In genomic region chr11:109697140-109697843, GRCh38 we compare ENCODE assay signal across 8 cellular contexts.
DNase-seq lines count a peak whose midpoint lies in the region; ATAC-seq and TF ChIP-seq lines count a peak whose summit lies in the region.

No MANE protein-coding gene starts in this region.

- peak; percentile 60 for ATAC-seq in activated CD4-positive, alpha-beta T cell treated with anti-CD3 and anti-CD28 coated beads for 36 hours
- ATAC-seq in foreskin keratinocyte: peak; percentile 45
- ATAC-seq in HG02610 (IDR thresholded peaks at IDR 0.05; ENCODE audit: unreplicated experiment): no peak

- CTCF ChIA-PET in activated CD4-positive, alpha-beta T cell treated with anti-CD3 and anti-CD28 coated beads for 36 hours (lab: Charles Lee): interaction anchor here (0.5 to 1.1 kb wide), 3 partner anchors 35 to 1108 kb away, joined by 3 read pairs; no protein-coding TSS in a partner anchor

- no peaks in the 10 kb centered on the region for H3K4me1 Mint-ChIP-seq in activated CD4-positive, alpha-beta T cell treated with anti-CD3 and anti-CD28 coated beads for 36 hours

- H3K36me3 ChIP-seq in HAP-1 (replicated peaks): no peaks in the 10 kb centered on the region
- H3K36me3 ChIP-seq in spleen: no peaks in the 10 kb centered on the region

- H3K27me3 ChIP-seq in HAP-1 (ENCODE audit: low read depth): peaks cover 2% of the 10 kb centered on the region; the same call in 1 of the 2 replicates
- no peaks in the 10 kb centered on the region for H3K27me3 ChIP-seq in foreskin keratinocyte
- H3K27me3 ChIP-seq in spleen (replicated peaks in 1 of 7): no peaks in the 10 kb centered on the region

- in situ Hi-C loops in HAP-1 (cut with MboI; ENCODE audit: low sequenced_read_pairs): loop anchor here (25.0 kb wide), 1 partner anchor 1010 kb away; no protein-coding TSS in a partner anchor
- in situ Hi-C loops in SK-MEL-5 (cut with HindIII; ENCODE audit: low pct_unique_long_range_greater_than_20kb, low sequenced_read_pairs): no loop called here

- H3K9me3 ChIP-seq in HAP-1 (no peaks in the 10 kb centered on the region), spleen (peaks cover 0 to 61% (median 56%) of the 10 kb centered on the region in 8 donors)

- peak; percentile 13 for DNase-seq in activated CD4-positive, alpha-beta T cell treated with anti-CD3 and anti-CD28 coated beads for 36 hours
- no peak for DNase-seq in activated CD4-positive, alpha-beta T cell treated with anti-CD3 and anti-CD28 coated beads for 1 hour
- peak; percentile 40 to 47 for DNase-seq in HAP-1 (ENCODE audit: low spot score in 2 of 2)
- DNase-seq in LoVo (ENCODE audit: low spot score): peak; percentile 9
- DNase-seq in SK-MEL-5 (ENCODE audit: low read depth, low spot score): peak; percentile 55
- DNase-seq in foreskin keratinocyte: peak; percentile 54 to 80
- DNase-seq in spleen: peak; percentile 47

- no peak overlapping the region for H3K27ac Mint-ChIP-seq in activated CD4-positive, alpha-beta T cell treated with anti-CD3 and anti-CD28 coated beads for 36 hours

- no peaks in the 10 kb centered on the region for H3K36me3 Mint-ChIP-seq in activated CD4-positive, alpha-beta T cell treated with anti-CD3 and anti-CD28 coated beads for 36 hours (ENCODE audit: low read depth)

- H3K27ac ChIP-seq in foreskin keratinocyte: peak overlapping the region; percentile 98
- no peak overlapping the region for H3K27ac ChIP-seq in spleen

- TF ChIP-seq POLR2A in spleen (IDR thresholded peaks at IDR 0.05): no peak

- WGBS in spleen, 5 donors: 50 to 58% (median 57%) methylated on average over 3 to 4 of the region's 4 CpGs

- no peak overlapping the region for H3K4me3 ChIP-seq in HAP-1
- no peak overlapping the region for H3K4me3 ChIP-seq in spleen

- H3K27me3 Mint-ChIP-seq in activated CD4-positive, alpha-beta T cell treated with anti-CD3 and anti-CD28 coated beads for 36 hours: no peaks in the 10 kb centered on the region

- no peak overlapping the region for H3K4me3 Mint-ChIP-seq in activated CD4-positive, alpha-beta T cell treated with anti-CD3 and anti-CD28 coated beads for 36 hours

- no peaks in the 10 kb centered on the region for H3K4me1 ChIP-seq in HAP-1
- H3K4me1 ChIP-seq in foreskin keratinocyte: peaks cover 12% of the 10 kb centered on the region
- no peaks in the 10 kb centered on the region for H3K4me1 ChIP-seq in spleen

- TF ChIP-seq CTCF in foreskin keratinocyte (conservative IDR thresholded peaks at IDR 0.05) (peak; percentile 88), spleen (IDR thresholded peaks at IDR 0.05 in 8 of 11, conservative IDR thresholded peaks at IDR 0.05 in 3 of 11) (peak in 9 of 11 experiments; percentile 16 to 54 (median 37))

- POLR2A ChIA-PET in activated CD4-positive, alpha-beta T cell treated with anti-CD3 and anti-CD28 coated beads for 36 hours (lab: Charles Lee): no interaction called here

- H3K9me3 Mint-ChIP-seq in activated CD4-positive, alpha-beta T cell treated with anti-CD3 and anti-CD28 coated beads for 36 hours (ENCODE audit: low read depth): peaks cover 21% of the 10 kb centered on the region

- intact Hi-C loops in activated CD4-positive, alpha-beta T cell treated with anti-CD3 and anti-CD28 coated beads for 36 hours (cut with DNase I, micrococcal nuclease): loop anchor here (2.0 to 5.0 kb wide), 2 partner anchors 998 to 1000 kb away; no protein-coding TSS in a partner anchor
- intact Hi-C loops in spleen (cut with DNase I; ENCODE audit: low total_unique reads): no loop called here
